ENCODE assay signal across 1 cellular context in the genomic region with DNA sequence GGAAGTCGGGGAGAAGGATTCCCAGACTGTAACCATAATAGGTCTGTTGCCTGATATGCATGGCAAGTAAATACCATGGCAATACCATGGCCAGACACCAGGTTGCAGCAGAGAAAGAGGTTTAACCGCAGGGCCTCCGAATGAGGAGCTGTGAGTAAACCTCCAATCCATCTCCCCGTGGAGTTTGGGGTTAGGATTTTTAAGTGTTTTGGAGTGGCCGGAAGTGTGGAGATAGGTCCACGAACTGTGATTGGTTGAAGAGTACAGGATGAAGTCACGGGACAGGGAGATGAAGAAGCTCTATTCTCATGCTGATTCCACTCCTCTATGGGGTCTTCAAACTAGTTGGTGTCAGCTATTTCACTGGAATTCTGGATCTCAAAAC.
TF ChIP-seq lines count a peak whose summit lies in the region.

No MANE protein-coding gene starts in this region.

TF ChIP-seq in GM23338, 12 proteins besides CTCF, POLR2A, EP300 and RAD21 (continued from another document):
- TF ChIP-seq, protein P1, sequence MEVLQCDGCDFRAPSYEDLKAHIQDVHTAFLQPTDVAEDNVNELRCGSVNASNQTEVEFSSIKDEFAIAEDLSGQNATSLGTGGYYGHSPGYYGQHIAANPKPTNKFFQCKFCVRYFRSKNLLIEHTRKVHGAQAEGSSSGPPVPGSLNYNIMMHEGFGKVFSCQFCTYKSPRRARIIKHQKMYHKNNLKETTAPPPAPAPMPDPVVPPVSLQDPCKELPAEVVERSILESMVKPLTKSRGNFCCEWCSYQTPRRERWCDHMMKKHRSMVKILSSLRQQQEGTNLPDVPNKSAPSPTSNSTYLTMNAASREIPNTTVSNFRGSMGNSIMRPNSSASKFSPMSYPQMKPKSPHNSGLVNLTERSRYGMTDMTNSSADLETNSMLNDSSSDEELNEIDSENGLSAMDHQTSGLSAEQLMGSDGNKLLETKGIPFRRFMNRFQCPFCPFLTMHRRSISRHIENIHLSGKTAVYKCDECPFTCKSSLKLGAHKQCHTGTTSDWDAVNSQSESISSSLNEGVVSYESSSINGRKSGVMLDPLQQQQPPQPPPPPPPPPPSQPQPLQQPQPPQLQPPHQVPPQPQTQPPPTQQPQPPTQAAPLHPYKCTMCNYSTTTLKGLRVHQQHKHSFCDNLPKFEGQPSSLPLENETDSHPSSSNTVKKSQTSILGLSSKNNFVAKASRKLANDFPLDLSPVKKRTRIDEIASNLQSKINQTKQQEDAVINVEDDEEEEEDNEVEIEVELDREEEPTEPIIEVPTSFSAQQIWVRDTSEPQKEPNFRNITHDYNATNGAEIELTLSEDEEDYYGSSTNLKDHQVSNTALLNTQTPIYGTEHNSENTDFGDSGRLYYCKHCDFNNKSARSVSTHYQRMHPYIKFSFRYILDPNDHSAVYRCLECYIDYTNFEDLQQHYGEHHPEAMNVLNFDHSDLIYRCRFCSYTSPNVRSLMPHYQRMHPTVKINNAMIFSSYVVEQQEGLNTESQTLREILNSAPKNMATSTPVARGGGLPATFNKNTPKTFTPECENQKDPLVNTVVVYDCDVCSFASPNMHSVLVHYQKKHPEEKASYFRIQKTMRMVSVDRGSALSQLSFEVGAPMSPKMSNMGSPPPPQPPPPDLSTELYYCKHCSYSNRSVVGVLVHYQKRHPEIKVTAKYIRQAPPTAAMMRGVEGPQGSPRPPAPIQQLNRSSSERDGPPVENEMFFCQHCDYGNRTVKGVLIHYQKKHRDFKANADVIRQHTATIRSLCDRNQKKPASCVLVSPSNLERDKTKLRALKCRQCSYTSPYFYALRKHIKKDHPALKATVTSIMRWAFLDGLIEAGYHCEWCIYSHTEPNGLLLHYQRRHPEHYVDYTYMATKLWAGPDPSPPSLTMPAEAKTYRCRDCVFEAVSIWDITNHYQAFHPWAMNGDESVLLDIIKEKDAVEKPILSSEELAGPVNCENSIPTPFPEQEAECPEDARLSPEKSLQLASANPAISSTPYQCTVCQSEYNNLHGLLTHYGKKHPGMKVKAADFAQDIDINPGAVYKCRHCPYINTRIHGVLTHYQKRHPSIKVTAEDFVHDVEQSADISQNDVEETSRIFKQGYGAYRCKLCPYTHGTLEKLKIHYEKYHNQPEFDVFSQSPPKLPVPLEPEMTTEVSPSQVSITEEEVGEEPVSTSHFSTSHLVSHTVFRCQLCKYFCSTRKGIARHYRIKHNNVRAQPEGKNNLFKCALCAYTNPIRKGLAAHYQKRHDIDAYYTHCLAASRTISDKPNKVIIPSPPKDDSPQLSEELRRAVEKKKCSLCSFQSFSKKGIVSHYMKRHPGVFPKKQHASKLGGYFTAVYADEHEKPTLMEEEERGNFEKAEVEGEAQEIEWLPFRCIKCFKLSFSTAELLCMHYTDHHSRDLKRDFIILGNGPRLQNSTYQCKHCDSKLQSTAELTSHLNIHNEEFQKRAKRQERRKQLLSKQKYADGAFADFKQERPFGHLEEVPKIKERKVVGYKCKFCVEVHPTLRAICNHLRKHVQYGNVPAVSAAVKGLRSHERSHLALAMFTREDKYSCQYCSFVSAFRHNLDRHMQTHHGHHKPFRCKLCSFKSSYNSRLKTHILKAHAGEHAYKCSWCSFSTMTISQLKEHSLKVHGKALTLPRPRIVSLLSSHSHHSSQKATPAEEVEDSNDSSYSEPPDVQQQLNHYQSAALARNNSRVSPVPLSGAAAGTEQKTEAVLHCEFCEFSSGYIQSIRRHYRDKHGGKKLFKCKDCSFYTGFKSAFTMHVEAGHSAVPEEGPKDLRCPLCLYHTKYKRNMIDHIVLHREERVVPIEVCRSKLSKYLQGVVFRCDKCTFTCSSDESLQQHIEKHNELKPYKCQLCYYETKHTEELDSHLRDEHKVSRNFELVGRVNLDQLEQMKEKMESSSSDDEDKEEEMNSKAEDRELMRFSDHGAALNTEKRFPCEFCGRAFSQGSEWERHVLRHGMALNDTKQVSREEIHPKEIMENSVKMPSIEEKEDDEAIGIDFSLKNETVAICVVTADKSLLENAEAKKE (CRISPR knock-in tag; IDR thresholded peaks at IDR 0.05): no peak
- TF ChIP-seq, protein P2, sequence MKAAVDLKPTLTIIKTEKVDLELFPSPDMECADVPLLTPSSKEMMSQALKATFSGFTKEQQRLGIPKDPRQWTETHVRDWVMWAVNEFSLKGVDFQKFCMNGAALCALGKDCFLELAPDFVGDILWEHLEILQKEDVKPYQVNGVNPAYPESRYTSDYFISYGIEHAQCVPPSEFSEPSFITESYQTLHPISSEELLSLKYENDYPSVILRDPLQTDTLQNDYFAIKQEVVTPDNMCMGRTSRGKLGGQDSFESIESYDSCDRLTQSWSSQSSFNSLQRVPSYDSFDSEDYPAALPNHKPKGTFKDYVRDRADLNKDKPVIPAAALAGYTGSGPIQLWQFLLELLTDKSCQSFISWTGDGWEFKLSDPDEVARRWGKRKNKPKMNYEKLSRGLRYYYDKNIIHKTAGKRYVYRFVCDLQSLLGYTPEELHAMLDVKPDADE (IDR thresholded peaks at IDR 0.05): no peak
- no peak for TF ChIP-seq JUNB (IDR thresholded peaks at IDR 0.05; ENCODE audit: unreplicated experiment)
TF ChIP-seq in GM23338: peak in this region for 0.
